ENCODE assay signal across 14 cellular contexts in genomic region chr7:1642291-1642728, GRCh38. TPM values are rescaled to one million over a fixed set of nuclear protein-coding genes. Genes with fewer than 3 reads are reported as not detected.
A peak's percentile ranks its signal among the peaks of the same experiment; 100 is the strongest.
DNase-seq lines count a peak whose midpoint lies in the region; TF ChIP-seq lines count a peak whose summit lies in the region.
"Had no signal": no experiment of that assay in that cellular context is flagged by ENCODE, and none has a peak within 500 bp of the region (broad histone marks: within the 10 kb centered on the region; RNA-seq: fewer than 3 reads in every experiment).

No MANE protein-coding gene starts in this region.

- H3K4me3 ChIP-seq in BLaER1 (0 out of 2 replicates have a peak overlapping the region, but pooled peaks have one; percentile 36), H7 (ENCODE audit: insufficient read depth, low read depth, low read length) (no peak overlapping the region), osteoblast (ENCODE audit: insufficient read depth, low read length) (no peak overlapping the region)
- H3K4me3 ChIP-seq: GM23248 had no signal

- no peak overlapping the region for H2AFZ ChIP-seq in osteoblast (ENCODE audit: low read length)
- H2AFZ ChIP-seq: GM23248 had no signal

- H3K27ac ChIP-seq in BLaER1 = peak overlapping the region; percentile 86
- H3K27ac ChIP-seq in osteoblast (ENCODE audit: low read depth, low read length) = no peak overlapping the region
- no peak overlapping the region for H3K27ac ChIP-seq in substantia nigra (ENCODE audit: low read depth, low read length, poor library complexity, severe bottlenecking)
- H3K27ac ChIP-seq: GM23248 had no signal

- H3K27me3 ChIP-seq in BLaER1 = no peaks in the 10 kb centered on the region
- no peaks in the 10 kb centered on the region for H3K27me3 ChIP-seq in H7 (ENCODE audit: control insufficient read depth, insufficient read depth, low read length)
- peaks cover 20% of the 10 kb centered on the region for H3K27me3 ChIP-seq in osteoblast (ENCODE audit: insufficient read depth, low read length)

- H4K20me1 ChIP-seq in BLaER1 (no peaks in the 10 kb centered on the region), osteoblast (ENCODE audit: insufficient read depth, low read length) (no peaks in the 10 kb centered on the region)

- H3K9me3 ChIP-seq in BLaER1 (peaks cover 9% of the 10 kb centered on the region), osteoblast (ENCODE audit: low read depth, low read length) (peaks cover under 1% of the 10 kb centered on the region)

- H3K4me1 ChIP-seq in BLaER1 (peaks cover 91% of the 10 kb centered on the region), osteoblast (ENCODE audit: insufficient read depth, low read length) (no peaks in the 10 kb centered on the region)
- H3K4me1 ChIP-seq: Caco-2 had no signal

- H3K9ac ChIP-seq in BLaER1 = peak overlapping the region; percentile 63
- H3K9ac ChIP-seq: GM23248 had no signal

- TF ChIP-seq CTCF in osteoblast (IDR thresholded peaks at IDR 0.05; ENCODE audit: extremely low read depth, low read depth, low read length) = no peak

- no peaks in the 10 kb centered on the region for H3K79me2 ChIP-seq in osteoblast (ENCODE audit: insufficient read depth, low read length)

- H3K4me2 ChIP-seq in BLaER1 = peak overlapping the region; percentile 92
- H3K4me2 ChIP-seq in osteoblast (ENCODE audit: insufficient read depth, low read length) = no peak overlapping the region

- H3K36me3 ChIP-seq in BLaER1 (no peaks in the 10 kb centered on the region), H7 (replicated peaks; ENCODE audit: control insufficient read depth, insufficient read depth, low read length) (no peaks in the 10 kb centered on the region), osteoblast (ENCODE audit: insufficient read depth, low read length) (no peaks in the 10 kb centered on the region)

- DNase-seq in H7 (peak; percentile 36), islet precursor cell (peak; percentile 50), osteoblast (ENCODE audit: insufficient read length, low spot score, missing footprints) (peak; percentile 14), substantia nigra (lab: John Stamatoyannopoulos, UW) (no peak), COLO668 (lab: John Stamatoyannopoulos, UW; ENCODE audit: unreplicated experiment) (no peak)
- DNase-seq in stimulated activated CD4-positive, alpha-beta T cell treated with anti-CD3 and anti-CD28 coated beads, Interleukin-4, amount 100 ng/mL, for 4 hours = no peak
- DNase-seq: ACHN; Caco-2; CD8-positive, alpha-beta T cell; DMS53; GF-D8; GM23248; H9 had no signal

RNA-seq across cellular contexts. Expression of gene ELFN1, which starts 27.8 kb away (rescaled TPM):
- 16.0 and 19.9 TPM in 2 replicates for total RNA-seq in H7 (2014; rRNA removed; shearing (Covaris generic))
- 12.7 and 14.1 TPM in 2 replicates for total RNA-seq in osteoblast
- total RNA-seq: CD8-positive, alpha-beta T cell had no signal

Comparison
In these comparisons a context has a peak if more than half of its experiments do, and no peak if none do; other contexts are left out.
1. DNase-seq: peak in H7 (single experiment), islet precursor cell (single experiment) and osteoblast (single experiment); none in substantia nigra (0 of 49), stimulated activated CD4-positive, alpha-beta T cell treated with anti-CD3 and anti-CD28 coated beads, Interleukin-4, amount 100 ng/mL, for 4 hours (0 of 2) and COLO668 (single experiment).